9 cellular contexts compared by ENCODE assay signal in the genomic region with DNA sequence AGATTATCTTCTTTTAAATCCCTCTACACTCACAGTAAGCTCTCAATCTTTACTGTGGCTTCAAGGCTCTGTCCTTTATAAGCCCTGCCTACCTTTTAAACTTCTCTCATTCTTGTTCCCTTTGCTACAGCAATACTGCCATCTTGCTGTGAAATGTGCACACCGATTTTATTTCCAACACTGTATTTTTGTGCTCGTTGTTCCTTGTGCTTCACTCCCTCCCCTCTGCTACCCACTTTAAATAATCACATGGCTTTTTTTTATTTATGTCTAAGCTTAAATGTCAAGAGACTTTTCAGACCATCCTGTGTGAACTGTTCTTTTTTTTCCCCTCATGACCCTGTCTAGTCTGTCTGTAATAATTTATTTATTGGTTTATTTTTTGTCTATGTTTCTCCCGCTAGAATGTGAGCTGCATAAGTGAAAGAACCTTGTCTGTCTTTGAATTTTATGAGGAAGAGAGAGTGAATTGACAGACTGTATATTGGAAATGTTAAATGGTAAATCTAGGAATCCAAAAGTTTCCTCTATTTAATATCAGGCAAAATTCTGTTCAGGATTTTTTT. TPM values are rescaled to one million over a fixed set of nuclear protein-coding genes. Genes with fewer than 3 reads are reported as not detected.
DNase-seq lines count a peak whose midpoint lies in the region; ATAC-seq, FAIRE-seq and TF ChIP-seq lines count a peak whose summit lies in the region.
"Had no signal": no experiment of that assay in that cellular context is flagged by ENCODE, and none has a peak within 500 bp of the region (broad histone marks: within the 10 kb centered on the region; RNA-seq: fewer than 3 reads in every experiment).

No MANE protein-coding gene starts in this region.

- H3K36me3 ChIP-seq in kidney (ENCODE audit: control insufficient read depth in 1 of 2, insufficient read depth in 2 of 2, low read length in 2 of 2): peaks cover 0 to 8% of the 10 kb centered on the region in 2 donors

- H3K27me3 ChIP-seq in CD4-positive, alpha-beta T cell (ENCODE audit: control insufficient read depth, insufficient read depth, low read length): no peaks in the 10 kb centered on the region
- H3K27me3 ChIP-seq: neutrophil had no signal

- POLR2A ChIA-PET in CD4-positive, alpha-beta T cell (lab: Charles Lee): interaction anchor here (0.6 kb wide), 1 partner anchor 573 kb away, joined by 3 read pairs; no protein-coding TSS in a partner anchor

- no peaks in the 10 kb centered on the region for H3K27me3 Mint-ChIP-seq in CD4-positive, alpha-beta T cell
- H3K27me3 Mint-ChIP-seq in brain: no peaks in the 10 kb centered on the region

- H3K4me1 ChIP-seq in kidney (ENCODE audit: control insufficient read depth in 1 of 2, insufficient read depth in 1 of 2, low read depth in 1 of 2, low read length in 2 of 2): peaks cover 4 to 7% of the 10 kb centered on the region in 2 donors

- peaks cover 76% of the 10 kb centered on the region for H3K36me3 Mint-ChIP-seq in CD4-positive, alpha-beta T cell (ENCODE audit: low read depth)
- peaks cover 80% of the 10 kb centered on the region for H3K36me3 Mint-ChIP-seq in brain

- no peak overlapping the region for H3K4me3 ChIP-seq in kidney (ENCODE audit: low read length in 2 of 2)

- CTCF ChIA-PET in CD4-positive, alpha-beta T cell (lab: Charles Lee): interaction anchor here (1.1 to 1.6 kb wide), 7 partner anchors 12 to 834 kb away, joined by 3 to 4 read pairs (median 4); no protein-coding TSS in a partner anchor

- H3K27ac ChIP-seq in CD4-positive, alpha-beta T cell (ENCODE audit: low read depth, low read length): no peak overlapping the region
- no peak overlapping the region for H3K27ac ChIP-seq in kidney (ENCODE audit: low read depth in 2 of 2, low read length in 2 of 2)

- ATAC-seq in CD4-positive, alpha-beta T cell (ENCODE audit: poor library complexity): peak; percentile 61
- ATAC-seq in GM18907 (IDR thresholded peaks at IDR 0.05; ENCODE audit: unreplicated experiment): peak; percentile 54

- H3K4me1 Mint-ChIP-seq in CD4-positive, alpha-beta T cell (ENCODE audit: low read depth): peaks cover 10% of the 10 kb centered on the region
- no peaks in the 10 kb centered on the region for H3K4me1 Mint-ChIP-seq in brain

- H3K4me3 Mint-ChIP-seq in CD4-positive, alpha-beta T cell: no peak overlapping the region
- H3K4me3 Mint-ChIP-seq in brain: no peak overlapping the region

- intact Hi-C loops in CD4-positive, alpha-beta T cell (cut with DNase I, micrococcal nuclease): loop anchor here (1.0 to 5.0 kb wide), 3 partner anchors 401 to 425 kb away; no protein-coding TSS in a partner anchor
- intact Hi-C loops in kidney (cut with DNase I): no loop called here

- H3K27ac Mint-ChIP-seq in CD4-positive, alpha-beta T cell: no peak overlapping the region
- H3K27ac Mint-ChIP-seq in brain: no peak overlapping the region

- H3K9me3 ChIP-seq in CD4-positive, alpha-beta T cell (ENCODE audit: control insufficient read depth, low read length): no peaks in the 10 kb centered on the region
- H3K9me3 ChIP-seq in kidney (ENCODE audit: control insufficient read depth in 1 of 2, low read length in 2 of 2): no peaks in the 10 kb centered on the region
- H3K9me3 ChIP-seq: neutrophil had no signal

- peak; percentile 69 for TF ChIP-seq CTCF in CD4-positive, alpha-beta T cell (IDR thresholded peaks at IDR 0.05)
- TF ChIP-seq CTCF in brain (conservative IDR thresholded peaks at IDR 0.05) (peak; percentile 19 to 38), kidney (IDR thresholded peaks at IDR 0.05; ENCODE audit: borderline replicate concordance, extremely low read depth, insufficient read depth) (peak; percentile 60)

- DNase-seq in CD4-positive, alpha-beta T cell: peak in 1 of 10 experiments; percentile 0
- DNase-seq in NCI-H510A (lab: John Stamatoyannopoulos, UW) (peak; percentile 2), kidney (no peak), cortex of kidney (lab: John Stamatoyannopoulos, UW) (no peak), activated gamma-delta T cell (lab: John Stamatoyannopoulos, UW) (no peak)
- DNase-seq in stimulated activated CD4-positive, alpha-beta T cell treated with anti-CD3 and anti-CD28 coated beads, Interleukin-2, amount 100 ng/mL, for 48 hours: no peak

- no peaks in the 10 kb centered on the region for H3K9me3 Mint-ChIP-seq in CD4-positive, alpha-beta T cell
- H3K9me3 Mint-ChIP-seq in brain: peaks cover 8 to 12% (median 9%) of the 10 kb centered on the region in 5 experiments

- FAIRE-seq in kidney (lab: Jason Lieb, UNC): peak; percentile 85

- H3K9ac ChIP-seq in kidney (ENCODE audit: low read length in 2 of 2): no peak overlapping the region

RNA-seq across cellular contexts. Expression of gene ABCD3, which starts 45.7 kb away (rescaled TPM):
- total RNA-seq in CD4-positive, alpha-beta T cell: 10 to 100 TPM; 13.0 to 13.5 TPM
- 8.9 TPM for polyA plus RNA-seq in brain (ENCODE audit: insufficient read depth, low read depth, low replicate concordance)
- total RNA-seq in kidney: 65.1 TPM
- polyA plus RNA-seq in kidney (ENCODE audit: insufficient read depth, low read depth, low replicate concordance): 43.2 TPM
